In genomic region chr1:151775894-151776664, GRCh38 we compare ENCODE assay signal across 22 cellular contexts. TPM values are rescaled to one million over a fixed set of nuclear protein-coding genes. Genes with fewer than 3 reads are reported as not detected.
"Had no signal": no experiment of that assay in that cellular context is flagged by ENCODE, and none has a peak within 500 bp of the region (broad histone marks: within the 10 kb centered on the region; RNA-seq: fewer than 3 reads in every experiment).

No MANE protein-coding gene starts in this region.

- H3K4me3 ChIP-seq: skin epidermis, tibial nerve, uterus had no signal

- H3K27me3 ChIP-seq: foreskin keratinocyte, tibial nerve, uterus had no signal

- H3K27ac ChIP-seq: foreskin keratinocyte, skin epidermis, tibial nerve, uterus had no signal

- FAIRE-seq: endothelial cell of umbilical vein, kidney had no signal

- H3K9me3 ChIP-seq: tibial nerve, uterus had no signal

- ATAC-seq: activated CD4-positive, CD25-positive, alpha-beta regulatory T cell treated with anti-CD3 and anti-CD28 coated beads, Interleukin-2, amount 50 U/mL, for 24 hours; foreskin keratinocyte; natural killer cell had no signal

- H3K36me3 ChIP-seq: uterus had no signal

- H3K4me1 ChIP-seq: tibial nerve, uterus had no signal

- DNase-seq: activated CD4-positive, alpha-beta T cell treated with anti-CD3 and anti-CD28 coated beads, Interleukin-2, amount 50 U/mL, for 1 hour; activated CD8-positive, alpha-beta memory T cell treated with anti-CD3 and anti-CD28 coated beads for 24 hours; activated naive CD8-positive, alpha-beta T cell treated with anti-CD3 and anti-CD28 coated beads for 36 hours; cortex of kidney; effector CD8-positive, alpha-beta T cell; foreskin keratinocyte; glutamatergic neuron; hypothalamus; kidney; mesenchymal stem cell; natural killer cell; posterior cingulate gyrus; stimulated activated CD4-positive, alpha-beta T cell treated with anti-CD3 and anti-CD28 coated beads, Interleukin-15, amount 100 ng/mL, for 24 hours; stimulated activated CD4-positive, alpha-beta T cell treated with anti-CD3 and anti-CD28 coated beads, Interleukin-4, amount 100 ng/mL, for 1 hour; stimulated activated naive CD4-positive, alpha-beta T cell; uterus had no signal

RNA-seq across cellular contexts. Expression of gene LINGO4, which starts 29.1 kb away (rescaled TPM):
- total RNA-seq: activated naive CD8-positive, alpha-beta T cell treated with anti-CD3 and anti-CD28 coated beads for 36 hours; endothelial cell of umbilical vein; foreskin keratinocyte; natural killer cell; subcutaneous adipose tissue; tibial nerve had no signal
- polyA plus RNA-seq: endothelial cell of umbilical vein, foreskin keratinocyte had no signal

RNA-seq across cellular contexts. Expression of gene RIIAD1, which starts 54.8 kb away (rescaled TPM):
- total RNA-seq: activated naive CD8-positive, alpha-beta T cell treated with anti-CD3 and anti-CD28 coated beads for 36 hours; endothelial cell of umbilical vein; foreskin keratinocyte; kidney; liver; natural killer cell; subcutaneous adipose tissue; tibial nerve had no signal
- polyA plus RNA-seq: endothelial cell of umbilical vein, foreskin keratinocyte, liver had no signal

RNA-seq across cellular contexts. Expression of gene RORC, which starts 55.5 kb away (rescaled TPM):
- total RNA-seq: endothelial cell of umbilical vein, foreskin keratinocyte had no signal
- polyA plus RNA-seq: endothelial cell of umbilical vein had no signal
